10 cellular contexts compared by ENCODE assay signal in genomic region chr7:41870017-41870416, GRCh38.
DNase-seq lines count a peak whose midpoint lies in the region; ATAC-seq lines count a peak whose summit lies in the region.
"Had no signal": no experiment of that assay in that cellular context is flagged by ENCODE, and none has a peak within 500 bp of the region (broad histone marks: within the 10 kb centered on the region; RNA-seq: fewer than 3 reads in every experiment).

No MANE protein-coding gene starts in this region.

- no peaks in the 10 kb centered on the region for H3K36me3 ChIP-seq in effector memory CD4-positive, alpha-beta T cell (ENCODE audit: control insufficient read depth, insufficient read depth, low read length)

- intact Hi-C loops in dendritic cell treated with granulocyte-macrophage colony-stimulating factor and Interleukin-4, amounts not matched to agents 40 ng/mL and 50 ng/mL, for 4 days (cut with micrococcal nuclease) = loop anchor here (1.0 kb wide), 1 partner anchor 11 kb away; no protein-coding TSS in a partner anchor

- H3K27ac Mint-ChIP-seq in dendritic cell treated with granulocyte-macrophage colony-stimulating factor and Interleukin-4, amounts not matched to agents 40 ng/mL and 50 ng/mL, for 4 days = peak overlapping the region; percentile 87
- no peak overlapping the region for H3K27ac Mint-ChIP-seq in stimulated activated memory B cell treated with anti-CD40 and anti-IgM and Interleukin-4, amounts not matched to agents 10 μg/mL and 1 μg/mL and 100 μg/mL, for 72 hours
- H3K27ac Mint-ChIP-seq: activated naive CD8-positive, alpha-beta T cell treated with anti-CD3 and anti-CD28 coated beads, Interleukin-2, amount 10 ng/mL, durations not matched to agents 7 days and 5 days; naive thymus-derived CD8-positive, alpha-beta T cell had no signal

- no peaks in the 10 kb centered on the region for H3K4me1 ChIP-seq in effector memory CD4-positive, alpha-beta T cell (ENCODE audit: control insufficient read depth, insufficient read depth, low read length, poor library complexity, severe bottlenecking)

- H3K4me1 Mint-ChIP-seq in dendritic cell treated with granulocyte-macrophage colony-stimulating factor and Interleukin-4, amounts not matched to agents 40 ng/mL and 50 ng/mL, for 4 days (ENCODE audit: low read depth) = peaks cover 35% of the 10 kb centered on the region
- H3K4me1 Mint-ChIP-seq in stimulated activated memory B cell treated with anti-CD40 and anti-IgM and Interleukin-4, amounts not matched to agents 10 μg/mL and 1 μg/mL and 100 μg/mL, for 72 hours = peaks cover 20% of the 10 kb centered on the region

- H3K9me3 ChIP-seq in effector memory CD4-positive, alpha-beta T cell (ENCODE audit: control insufficient read depth, low read length) = no peaks in the 10 kb centered on the region

- H3K4me3 ChIP-seq in effector memory CD4-positive, alpha-beta T cell (ENCODE audit: insufficient read depth, low read depth, low read length, poor library complexity, severe bottlenecking) = no peak overlapping the region

- no peaks in the 10 kb centered on the region for H3K27me3 Mint-ChIP-seq in dendritic cell treated with granulocyte-macrophage colony-stimulating factor and Interleukin-4, amounts not matched to agents 40 ng/mL and 50 ng/mL, for 4 days
- H3K27me3 Mint-ChIP-seq in stimulated activated memory B cell treated with anti-CD40 and anti-IgM and Interleukin-4, amounts not matched to agents 10 μg/mL and 1 μg/mL and 100 μg/mL, for 72 hours = no peaks in the 10 kb centered on the region

- no peak overlapping the region for H3K27ac ChIP-seq in effector memory CD4-positive, alpha-beta T cell (ENCODE audit: insufficient read depth, low read length, poor library complexity, severe bottlenecking)

- H3K27me3 ChIP-seq in effector memory CD4-positive, alpha-beta T cell (replicated peaks; ENCODE audit: control insufficient read depth, insufficient read depth, low read length, poor library complexity, severe bottlenecking) = no peaks in the 10 kb centered on the region

- ATAC-seq in GM19035 (IDR thresholded peaks at IDR 0.05; ENCODE audit: unreplicated experiment) (peak; percentile 30), HG03159 (IDR thresholded peaks at IDR 0.05; ENCODE audit: unreplicated experiment) (peak; percentile 23)
- ATAC-seq in stimulated activated memory B cell treated with anti-CD40 and anti-IgM and Interleukin-4, amounts not matched to agents 10 μg/mL and 1 μg/mL and 100 μg/mL, for 72 hours = no peak
- ATAC-seq: naive thymus-derived CD8-positive, alpha-beta T cell had no signal

- peaks cover 19% of the 10 kb centered on the region for H3K9me3 Mint-ChIP-seq in dendritic cell treated with granulocyte-macrophage colony-stimulating factor and Interleukin-4, amounts not matched to agents 40 ng/mL and 50 ng/mL, for 4 days
- peaks cover 13% of the 10 kb centered on the region for H3K9me3 Mint-ChIP-seq in stimulated activated memory B cell treated with anti-CD40 and anti-IgM and Interleukin-4, amounts not matched to agents 10 μg/mL and 1 μg/mL and 100 μg/mL, for 72 hours

- no peak overlapping the region for H3K4me3 Mint-ChIP-seq in dendritic cell treated with granulocyte-macrophage colony-stimulating factor and Interleukin-4, amounts not matched to agents 40 ng/mL and 50 ng/mL, for 4 days
- H3K4me3 Mint-ChIP-seq in stimulated activated memory B cell treated with anti-CD40 and anti-IgM and Interleukin-4, amounts not matched to agents 10 μg/mL and 1 μg/mL and 100 μg/mL, for 72 hours = no peak overlapping the region
- H3K4me3 Mint-ChIP-seq: activated naive CD8-positive, alpha-beta T cell treated with anti-CD3 and anti-CD28 coated beads, Interleukin-2, amount 10 ng/mL, durations not matched to agents 7 days and 5 days had no signal

- DNase-seq in AG08395 (ENCODE audit: low spot score) (peak; percentile 43), activated gamma-delta T cell (lab: John Stamatoyannopoulos, UW) (no peak), retina (no peak)
- no peak for DNase-seq in effector memory CD4-positive, alpha-beta T cell
- DNase-seq: activated naive CD8-positive, alpha-beta T cell treated with anti-CD3 and anti-CD28 coated beads, Interleukin-2, amount 10 ng/mL, durations not matched to agents 7 days and 5 days; naive thymus-derived CD8-positive, alpha-beta T cell had no signal

- peaks cover 8% of the 10 kb centered on the region for H3K36me3 Mint-ChIP-seq in dendritic cell treated with granulocyte-macrophage colony-stimulating factor and Interleukin-4, amounts not matched to agents 40 ng/mL and 50 ng/mL, for 4 days (ENCODE audit: low read depth)
- H3K36me3 Mint-ChIP-seq in stimulated activated memory B cell treated with anti-CD40 and anti-IgM and Interleukin-4, amounts not matched to agents 10 μg/mL and 1 μg/mL and 100 μg/mL, for 72 hours = peaks cover 10% of the 10 kb centered on the region
